1 cellular context compared by ENCODE assay signal in the genomic region with DNA sequence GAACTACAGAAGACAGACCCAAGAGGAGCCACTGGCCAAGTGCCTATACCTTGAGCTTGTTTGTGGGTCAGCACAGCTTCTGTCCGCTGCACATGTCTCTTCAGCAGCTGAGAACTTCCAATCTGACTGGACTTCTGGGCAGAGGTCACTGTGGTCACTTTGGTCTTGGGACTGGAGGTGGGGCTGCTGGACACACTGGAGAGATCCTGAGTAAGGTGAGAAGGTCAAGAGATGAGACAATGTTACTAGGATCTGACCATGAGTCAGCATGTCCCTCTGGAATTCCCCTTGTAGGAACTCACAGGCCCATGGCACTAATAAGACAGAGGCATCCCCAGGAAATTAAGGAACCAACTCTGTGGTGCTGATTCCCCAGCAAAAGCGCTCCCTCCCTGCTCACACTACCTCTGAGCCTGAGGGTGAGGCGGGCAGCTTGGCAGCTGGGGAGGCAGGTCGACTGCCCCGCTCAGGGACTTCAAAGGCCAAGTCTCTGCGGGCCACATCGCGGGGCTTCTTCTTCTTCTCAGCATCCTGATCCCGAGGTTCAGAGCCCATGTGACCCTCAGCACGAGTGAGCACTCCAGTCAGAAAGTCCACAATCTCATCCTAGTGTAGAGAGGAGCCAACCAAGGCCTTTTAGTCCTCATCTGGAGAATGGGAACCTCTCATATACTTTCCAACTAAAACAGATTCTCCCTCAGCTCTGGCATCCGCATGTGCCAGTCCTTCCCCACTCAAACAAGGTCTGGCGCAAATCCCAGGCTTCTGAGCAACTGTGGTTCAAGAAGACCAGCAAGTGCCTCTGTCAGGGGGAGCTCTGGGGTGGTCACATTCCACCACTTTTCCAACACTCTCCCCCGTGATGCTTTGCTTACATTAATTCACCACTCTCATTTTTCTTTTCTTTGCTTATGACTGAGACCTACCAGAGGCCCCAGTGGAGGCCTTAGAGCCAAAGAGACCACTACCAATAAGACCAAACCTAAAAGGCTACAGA.
A peak's percentile ranks its signal among the peaks of the same experiment; 100 is the strongest.
TF ChIP-seq lines count a peak whose summit lies in the region.

No MANE protein-coding gene starts in this region.

TF ChIP-seq in HepG2, 621 proteins besides CTCF, POLR2A, EP300 and RAD21 (continued from another document and continues in another):
- no peak for TF ChIP-seq KAT8 (CRISPR knock-in tag; IDR thresholded peaks at IDR 0.05)
- TF ChIP-seq ZNF557 (CRISPR knock-in tag; IDR thresholded peaks at IDR 0.05) = no peak
- no peak for TF ChIP-seq ZNF816 (CRISPR knock-in tag; IDR thresholded peaks at IDR 0.05; ENCODE audit: borderline replicate concordance)
- TF ChIP-seq, protein P1, sequence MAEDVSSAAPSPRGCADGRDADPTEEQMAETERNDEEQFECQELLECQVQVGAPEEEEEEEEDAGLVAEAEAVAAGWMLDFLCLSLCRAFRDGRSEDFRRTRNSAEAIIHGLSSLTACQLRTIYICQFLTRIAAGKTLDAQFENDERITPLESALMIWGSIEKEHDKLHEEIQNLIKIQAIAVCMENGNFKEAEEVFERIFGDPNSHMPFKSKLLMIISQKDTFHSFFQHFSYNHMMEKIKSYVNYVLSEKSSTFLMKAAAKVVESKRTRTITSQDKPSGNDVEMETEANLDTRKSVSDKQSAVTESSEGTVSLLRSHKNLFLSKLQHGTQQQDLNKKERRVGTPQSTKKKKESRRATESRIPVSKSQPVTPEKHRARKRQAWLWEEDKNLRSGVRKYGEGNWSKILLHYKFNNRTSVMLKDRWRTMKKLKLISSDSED (CRISPR knock-in tag; IDR thresholded peaks at IDR 0.05) = no peak
- TF ChIP-seq MAF1 (CRISPR knock-in tag; IDR thresholded peaks at IDR 0.05; ENCODE audit: borderline replicate concordance) = no peak
- TF ChIP-seq TCF12 (IDR thresholded peaks at IDR 0.05) = no peak
- no peak for TF ChIP-seq TCF12 (CRISPR knock-in tag; IDR thresholded peaks at IDR 0.05)
- peak; percentile 29; the same call in 1 of the 2 replicates for TF ChIP-seq KDM5B (CRISPR knock-in tag; IDR thresholded peaks at IDR 0.05; ENCODE audit: borderline replicate concordance)
- TF ChIP-seq YEATS2 (CRISPR knock-in tag; IDR thresholded peaks at IDR 0.05; ENCODE audit: borderline replicate concordance) = no peak
- 0 out of 2 replicates have a peak, but pooled peaks have one; percentile 6 for TF ChIP-seq MAFF (IDR thresholded peaks at IDR 0.05; ENCODE audit: low read depth, low read length)
- no peak for TF ChIP-seq ZFY (CRISPR knock-in tag; IDR thresholded peaks at IDR 0.05)
- TF ChIP-seq RAD51 (IDR thresholded peaks at IDR 0.05; ENCODE audit: borderline replicate concordance) = no peak
- TF ChIP-seq, protein P2, sequence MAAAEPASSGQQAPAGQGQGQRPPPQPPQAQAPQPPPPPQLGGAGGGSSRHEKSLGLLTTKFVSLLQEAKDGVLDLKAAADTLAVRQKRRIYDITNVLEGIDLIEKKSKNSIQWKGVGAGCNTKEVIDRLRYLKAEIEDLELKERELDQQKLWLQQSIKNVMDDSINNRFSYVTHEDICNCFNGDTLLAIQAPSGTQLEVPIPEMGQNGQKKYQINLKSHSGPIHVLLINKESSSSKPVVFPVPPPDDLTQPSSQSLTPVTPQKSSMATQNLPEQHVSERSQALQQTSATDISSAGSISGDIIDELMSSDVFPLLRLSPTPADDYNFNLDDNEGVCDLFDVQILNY (CRISPR knock-in tag; conservative IDR thresholded peaks at IDR 0.05) = no peak
- TF ChIP-seq ZNF501 (CRISPR knock-in tag; IDR thresholded peaks at IDR 0.05) = no peak
- TF ChIP-seq BORCS8-MEF2B (CRISPR knock-in tag; IDR thresholded peaks at IDR 0.05) = no peak
- peak; percentile 78 for TF ChIP-seq NFE2L2 (IDR thresholded peaks at IDR 0.05; ENCODE audit: low read length)
- TF ChIP-seq, protein P3, sequence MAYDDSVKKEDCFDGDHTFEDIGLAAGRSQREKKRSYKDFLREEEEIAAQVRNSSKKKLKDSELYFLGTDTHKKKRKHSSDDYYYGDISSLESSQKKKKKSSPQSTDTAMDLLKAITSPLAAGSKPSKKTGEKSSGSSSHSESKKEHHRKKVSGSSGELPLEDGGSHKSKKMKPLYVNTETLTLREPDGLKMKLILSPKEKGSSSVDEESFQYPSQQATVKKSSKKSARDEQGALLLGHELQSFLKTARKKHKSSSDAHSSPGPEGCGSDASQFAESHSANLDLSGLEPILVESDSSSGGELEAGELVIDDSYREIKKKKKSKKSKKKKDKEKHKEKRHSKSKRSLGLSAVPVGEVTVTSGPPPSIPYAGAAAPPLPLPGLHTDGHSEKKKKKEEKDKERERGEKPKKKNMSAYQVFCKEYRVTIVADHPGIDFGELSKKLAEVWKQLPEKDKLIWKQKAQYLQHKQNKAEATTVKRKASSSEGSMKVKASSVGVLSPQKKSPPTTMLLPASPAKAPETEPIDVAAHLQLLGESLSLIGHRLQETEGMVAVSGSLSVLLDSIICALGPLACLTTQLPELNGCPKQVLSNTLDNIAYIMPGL (CRISPR knock-in tag; IDR thresholded peaks at IDR 0.05; ENCODE audit: borderline replicate concordance in 1 of 2, low read depth in 1 of 2) = no peak
- TF ChIP-seq, protein P4, sequence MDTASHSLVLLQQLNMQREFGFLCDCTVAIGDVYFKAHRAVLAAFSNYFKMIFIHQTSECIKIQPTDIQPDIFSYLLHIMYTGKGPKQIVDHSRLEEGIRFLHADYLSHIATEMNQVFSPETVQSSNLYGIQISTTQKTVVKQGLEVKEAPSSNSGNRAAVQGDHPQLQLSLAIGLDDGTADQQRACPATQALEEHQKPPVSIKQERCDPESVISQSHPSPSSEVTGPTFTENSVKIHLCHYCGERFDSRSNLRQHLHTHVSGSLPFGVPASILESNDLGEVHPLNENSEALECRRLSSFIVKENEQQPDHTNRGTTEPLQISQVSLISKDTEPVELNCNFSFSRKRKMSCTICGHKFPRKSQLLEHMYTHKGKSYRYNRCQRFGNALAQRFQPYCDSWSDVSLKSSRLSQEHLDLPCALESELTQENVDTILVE (CRISPR knock-in tag; IDR thresholded peaks at IDR 0.05) = no peak
- TF ChIP-seq ZNF577 (CRISPR knock-in tag; IDR thresholded peaks at IDR 0.05; ENCODE audit: borderline replicate concordance, low read depth) = no peak
- TF ChIP-seq JARID2 (CRISPR knock-in tag; IDR thresholded peaks at IDR 0.05; ENCODE audit: insufficient replicate concordance) = no peak
- no peak for TF ChIP-seq SMAD9 (CRISPR knock-in tag; IDR thresholded peaks at IDR 0.05)
- TF ChIP-seq NR2F2 (IDR thresholded peaks at IDR 0.05; ENCODE audit: borderline replicate concordance, low read depth) = peak; percentile 34; the same call in 1 of the 2 replicates
- TF ChIP-seq MLLT10 (CRISPR knock-in tag; IDR thresholded peaks at IDR 0.05) = no peak
- no peak for TF ChIP-seq JUNB (CRISPR knock-in tag; IDR thresholded peaks at IDR 0.05; ENCODE audit: borderline replicate concordance)
- TF ChIP-seq MAFK (conservative IDR thresholded peaks at IDR 0.05 in 1 of 2, IDR thresholded peaks at IDR 0.05 in 1 of 2; ENCODE audit: low read length in 2 of 2) = peak in 1 of 2 experiments; percentile 33; a peak in 1 of 4 replicates
- peak; percentile 68 to 73; a peak in 3 of 4 replicates for TF ChIP-seq NR2F1 (CRISPR knock-in tag; IDR thresholded peaks at IDR 0.05)
- TF ChIP-seq NFE2 (CRISPR knock-in tag; IDR thresholded peaks at IDR 0.05) = no peak
- TF ChIP-seq SIX4 (CRISPR knock-in tag; IDR thresholded peaks at IDR 0.05) = no peak
- TF ChIP-seq ZNF34 (CRISPR knock-in tag; IDR thresholded peaks at IDR 0.05; ENCODE audit: borderline replicate concordance) = no peak
- TF ChIP-seq SRF (IDR thresholded peaks at IDR 0.05; ENCODE audit: low read depth, low read length) = no peak
- TF ChIP-seq, protein P5, sequence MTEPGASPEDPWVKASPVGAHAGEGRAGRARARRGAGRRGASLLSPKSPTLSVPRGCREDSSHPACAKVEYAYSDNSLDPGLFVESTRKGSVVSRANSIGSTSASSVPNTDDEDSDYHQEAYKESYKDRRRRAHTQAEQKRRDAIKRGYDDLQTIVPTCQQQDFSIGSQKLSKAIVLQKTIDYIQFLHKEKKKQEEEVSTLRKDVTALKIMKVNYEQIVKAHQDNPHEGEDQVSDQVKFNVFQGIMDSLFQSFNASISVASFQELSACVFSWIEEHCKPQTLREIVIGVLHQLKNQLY (CRISPR knock-in tag; IDR thresholded peaks at IDR 0.05) = no peak
- TF ChIP-seq MBD4 (IDR thresholded peaks at IDR 0.05; ENCODE audit: borderline replicate concordance, low read length) = no peak
- peak; percentile 72 for TF ChIP-seq RARA (CRISPR knock-in tag; IDR thresholded peaks at IDR 0.05)
- TF ChIP-seq, protein P6, sequence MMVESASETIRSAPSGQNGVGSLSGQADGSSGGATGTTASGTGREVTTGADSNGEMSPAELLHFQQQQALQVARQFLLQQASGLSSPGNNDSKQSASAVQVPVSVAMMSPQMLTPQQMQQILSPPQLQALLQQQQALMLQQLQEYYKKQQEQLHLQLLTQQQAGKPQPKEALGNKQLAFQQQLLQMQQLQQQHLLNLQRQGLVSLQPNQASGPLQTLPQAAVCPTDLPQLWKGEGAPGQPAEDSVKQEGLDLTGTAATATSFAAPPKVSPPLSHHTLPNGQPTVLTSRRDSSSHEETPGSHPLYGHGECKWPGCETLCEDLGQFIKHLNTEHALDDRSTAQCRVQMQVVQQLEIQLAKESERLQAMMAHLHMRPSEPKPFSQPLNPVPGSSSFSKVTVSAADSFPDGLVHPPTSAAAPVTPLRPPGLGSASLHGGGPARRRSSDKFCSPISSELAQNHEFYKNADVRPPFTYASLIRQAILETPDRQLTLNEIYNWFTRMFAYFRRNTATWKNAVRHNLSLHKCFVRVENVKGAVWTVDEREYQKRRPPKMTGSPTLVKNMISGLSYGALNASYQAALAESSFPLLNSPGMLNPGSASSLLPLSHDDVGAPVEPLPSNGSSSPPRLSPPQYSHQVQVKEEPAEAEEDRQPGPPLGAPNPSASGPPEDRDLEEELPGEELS (CRISPR knock-in tag; IDR thresholded peaks at IDR 0.05) = no peak
- TF ChIP-seq RBM39 (IDR thresholded peaks at IDR 0.05; ENCODE audit: low read depth, low read length, poor library complexity, severe bottlenecking) = no peak
- TF ChIP-seq, protein P7, sequence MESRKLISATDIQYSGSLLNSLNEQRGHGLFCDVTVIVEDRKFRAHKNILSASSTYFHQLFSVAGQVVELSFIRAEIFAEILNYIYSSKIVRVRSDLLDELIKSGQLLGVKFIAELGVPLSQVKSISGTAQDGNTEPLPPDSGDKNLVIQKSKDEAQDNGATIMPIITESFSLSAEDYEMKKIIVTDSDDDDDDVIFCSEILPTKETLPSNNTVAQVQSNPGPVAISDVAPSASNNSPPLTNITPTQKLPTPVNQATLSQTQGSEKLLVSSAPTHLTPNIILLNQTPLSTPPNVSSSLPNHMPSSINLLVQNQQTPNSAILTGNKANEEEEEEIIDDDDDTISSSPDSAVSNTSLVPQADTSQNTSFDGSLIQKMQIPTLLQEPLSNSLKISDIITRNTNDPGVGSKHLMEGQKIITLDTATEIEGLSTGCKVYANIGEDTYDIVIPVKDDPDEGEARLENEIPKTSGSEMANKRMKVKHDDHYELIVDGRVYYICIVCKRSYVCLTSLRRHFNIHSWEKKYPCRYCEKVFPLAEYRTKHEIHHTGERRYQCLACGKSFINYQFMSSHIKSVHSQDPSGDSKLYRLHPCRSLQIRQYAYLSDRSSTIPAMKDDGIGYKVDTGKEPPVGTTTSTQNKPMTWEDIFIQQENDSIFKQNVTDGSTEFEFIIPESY (CRISPR knock-in tag; IDR thresholded peaks at IDR 0.05) = peak; percentile 52; the same call in 1 of the 2 replicates
- TF ChIP-seq, protein P8, sequence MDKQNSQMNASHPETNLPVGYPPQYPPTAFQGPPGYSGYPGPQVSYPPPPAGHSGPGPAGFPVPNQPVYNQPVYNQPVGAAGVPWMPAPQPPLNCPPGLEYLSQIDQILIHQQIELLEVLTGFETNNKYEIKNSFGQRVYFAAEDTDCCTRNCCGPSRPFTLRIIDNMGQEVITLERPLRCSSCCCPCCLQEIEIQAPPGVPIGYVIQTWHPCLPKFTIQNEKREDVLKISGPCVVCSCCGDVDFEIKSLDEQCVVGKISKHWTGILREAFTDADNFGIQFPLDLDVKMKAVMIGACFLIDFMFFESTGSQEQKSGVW (CRISPR knock-in tag; IDR thresholded peaks at IDR 0.05; ENCODE audit: borderline replicate concordance) = no peak
- TF ChIP-seq, protein P9, sequence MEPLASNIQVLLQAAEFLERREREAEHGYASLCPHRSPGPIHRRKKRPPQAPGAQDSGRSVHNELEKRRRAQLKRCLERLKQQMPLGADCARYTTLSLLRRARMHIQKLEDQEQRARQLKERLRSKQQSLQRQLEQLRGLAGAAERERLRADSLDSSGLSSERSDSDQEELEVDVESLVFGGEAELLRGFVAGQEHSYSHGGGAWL (CRISPR knock-in tag; IDR thresholded peaks at IDR 0.05) = no peak
- no peak for TF ChIP-seq ZNF678 (CRISPR knock-in tag; IDR thresholded peaks at IDR 0.05)
- no peak for TF ChIP-seq SMARCC2 (IDR thresholded peaks at IDR 0.05)
- no peak for TF ChIP-seq ZMYM4 (CRISPR knock-in tag; IDR thresholded peaks at IDR 0.05)
- TF ChIP-seq PITX1 (CRISPR knock-in tag; IDR thresholded peaks at IDR 0.05) = no peak
- no peak for TF ChIP-seq SP5 (CRISPR knock-in tag; IDR thresholded peaks at IDR 0.05; ENCODE audit: borderline replicate concordance, low read depth)
- TF ChIP-seq SPEN (CRISPR knock-in tag; IDR thresholded peaks at IDR 0.05; ENCODE audit: low read depth) = no peak
- TF ChIP-seq, protein P10, sequence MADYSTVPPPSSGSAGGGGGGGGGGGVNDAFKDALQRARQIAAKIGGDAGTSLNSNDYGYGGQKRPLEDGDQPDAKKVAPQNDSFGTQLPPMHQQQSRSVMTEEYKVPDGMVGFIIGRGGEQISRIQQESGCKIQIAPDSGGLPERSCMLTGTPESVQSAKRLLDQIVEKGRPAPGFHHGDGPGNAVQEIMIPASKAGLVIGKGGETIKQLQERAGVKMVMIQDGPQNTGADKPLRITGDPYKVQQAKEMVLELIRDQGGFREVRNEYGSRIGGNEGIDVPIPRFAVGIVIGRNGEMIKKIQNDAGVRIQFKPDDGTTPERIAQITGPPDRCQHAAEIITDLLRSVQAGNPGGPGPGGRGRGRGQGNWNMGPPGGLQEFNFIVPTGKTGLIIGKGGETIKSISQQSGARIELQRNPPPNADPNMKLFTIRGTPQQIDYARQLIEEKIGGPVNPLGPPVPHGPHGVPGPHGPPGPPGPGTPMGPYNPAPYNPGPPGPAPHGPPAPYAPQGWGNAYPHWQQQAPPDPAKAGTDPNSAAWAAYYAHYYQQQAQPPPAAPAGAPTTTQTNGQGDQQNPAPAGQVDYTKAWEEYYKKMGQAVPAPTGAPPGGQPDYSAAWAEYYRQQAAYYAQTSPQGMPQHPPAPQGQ (CRISPR knock-in tag; IDR thresholded peaks at IDR 0.05; ENCODE audit: borderline replicate concordance) = no peak
- TF ChIP-seq HOXA5 (CRISPR knock-in tag; IDR thresholded peaks at IDR 0.05) = no peak
- no peak for TF ChIP-seq SP2 (CRISPR knock-in tag; IDR thresholded peaks at IDR 0.05)
- TF ChIP-seq ZFP36L2 (CRISPR knock-in tag; IDR thresholded peaks at IDR 0.05) = no peak
- no peak for TF ChIP-seq WIZ (CRISPR knock-in tag; IDR thresholded peaks at IDR 0.05)
- TF ChIP-seq MED8 (CRISPR knock-in tag; IDR thresholded peaks at IDR 0.05; ENCODE audit: insufficient replicate concordance) = no peak
- no peak for TF ChIP-seq MEIS2 (CRISPR knock-in tag; IDR thresholded peaks at IDR 0.05)
- peak; percentile 42 for TF ChIP-seq FOSL2 (CRISPR knock-in tag; IDR thresholded peaks at IDR 0.05)
- TF ChIP-seq, protein P11, sequence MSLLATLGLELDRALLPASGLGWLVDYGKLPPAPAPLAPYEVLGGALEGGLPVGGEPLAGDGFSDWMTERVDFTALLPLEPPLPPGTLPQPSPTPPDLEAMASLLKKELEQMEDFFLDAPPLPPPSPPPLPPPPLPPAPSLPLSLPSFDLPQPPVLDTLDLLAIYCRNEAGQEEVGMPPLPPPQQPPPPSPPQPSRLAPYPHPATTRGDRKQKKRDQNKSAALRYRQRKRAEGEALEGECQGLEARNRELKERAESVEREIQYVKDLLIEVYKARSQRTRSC (CRISPR knock-in tag; IDR thresholded peaks at IDR 0.05; ENCODE audit: low read depth) = no peak
- TF ChIP-seq GABPA (IDR thresholded peaks at IDR 0.05; ENCODE audit: low read depth, low read length) = no peak
- no peak for TF ChIP-seq GABPA (CRISPR knock-in tag; IDR thresholded peaks at IDR 0.05; ENCODE audit: low read depth)
